ENCODE assay signal across 9 cellular contexts in genomic region chr16:22898874-22899348, GRCh38.
DNase-seq lines count a peak whose midpoint lies in the region; ATAC-seq and TF ChIP-seq lines count a peak whose summit lies in the region.
"Had no signal": no experiment of that assay in that cellular context is flagged by ENCODE, and none has a peak within 500 bp of the region (broad histone marks: within the 10 kb centered on the region; RNA-seq: fewer than 3 reads in every experiment).

No MANE protein-coding gene starts in this region.

- DNase-seq in NCI-H2081 (lab: John Stamatoyannopoulos, UW) (peak; percentile 70 to 73), NCI-H2081 treated with DMSO at 0.1 percent for 48 hours (lab: John Stamatoyannopoulos, UW) (no peak), NCI-H146 treated with DMSO at 0.1 percent for 48 hours (lab: John Stamatoyannopoulos, UW; ENCODE audit: unreplicated experiment) (peak; percentile 21), UCSD-AML1 (lab: John Stamatoyannopoulos, UW; ENCODE audit: unreplicated experiment) (peak; percentile 72), choroid plexus epithelial cell (ENCODE audit: low read depth) (peak; percentile 83), left lobe of liver (ENCODE audit: low spot score) (peak; percentile 73)
- DNase-seq in stimulated activated CD4-positive, alpha-beta T cell treated with anti-CD3 and anti-CD28 coated beads, Interleukin-4, amount 100 ng/mL, for 4 hours, result peak; percentile 16 to 25

- ATAC-seq in left lobe of liver (peak; percentile 95), HG02885 (IDR thresholded peaks at IDR 0.05; ENCODE audit: poor library complexity, unreplicated experiment) (no peak)

- H3K4me3 ChIP-seq in choroid plexus epithelial cell (ENCODE audit: low read depth, low read length), result no peak overlapping the region
- H3K4me3 ChIP-seq: BLaER1 had no signal

- peak; percentile 88 for TF ChIP-seq CTCF in choroid plexus epithelial cell (conservative IDR thresholded peaks at IDR 0.05; ENCODE audit: low read depth, low read length)
